ENCODE assay signal across 9 cellular contexts in the genomic region with DNA sequence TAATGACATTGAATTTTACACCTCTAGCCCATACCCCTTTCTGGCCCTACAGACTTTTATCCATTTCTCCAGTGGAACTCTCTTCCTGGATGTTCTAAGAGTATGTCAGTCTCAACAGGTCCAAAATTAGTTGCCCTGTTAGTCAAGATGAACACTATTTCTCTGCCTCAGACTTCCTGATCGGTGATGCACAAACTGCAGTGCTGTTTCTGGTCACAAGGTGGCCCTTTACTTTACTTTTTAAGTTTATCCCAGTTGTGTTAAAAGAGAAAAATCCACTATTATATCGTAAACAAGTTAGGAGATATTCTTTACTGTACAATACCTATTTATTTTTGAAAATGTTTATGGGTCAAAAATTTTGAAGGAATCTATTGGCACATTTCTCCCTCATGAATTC. TPM values are rescaled to one million over a fixed set of nuclear protein-coding genes. Genes with fewer than 3 reads are reported as not detected.
DNase-seq lines count a peak whose midpoint lies in the region; ATAC-seq, FAIRE-seq and TF ChIP-seq lines count a peak whose summit lies in the region.
"Had no signal": no experiment of that assay in that cellular context is flagged by ENCODE, and none has a peak within 500 bp of the region (broad histone marks: within the 10 kb centered on the region; RNA-seq: fewer than 3 reads in every experiment).

No MANE protein-coding gene starts in this region.

- no peak overlapping the region for H4K91ac ChIP-seq in IMR-90 (ENCODE audit: insufficient read depth, low read depth, low read length)

- peak; percentile 69 for TF ChIP-seq RAD21 in IMR-90 (IDR thresholded peaks at IDR 0.05; ENCODE audit: low read length)
- TF ChIP-seq RAD21 in neural cell (conservative IDR thresholded peaks at IDR 0.05): peak; percentile 67

- no peak overlapping the region for H3K9ac ChIP-seq in IMR-90 (ENCODE audit: low read depth, low read length)
- no peak overlapping the region for H3K9ac ChIP-seq in neural cell (ENCODE audit: low read length)

- H3K18ac ChIP-seq in IMR-90 (ENCODE audit: low read depth, low read length): no peak overlapping the region

- in situ Hi-C loops in IMR-90 (cut with MboI; ENCODE audit: low sequenced_read_pairs): no loop called here

- no TSS peak for BruUV-seq in IMR-90 (replicated peaks; lab: Mats Ljungman, UMichigan)

- no peaks in the 10 kb centered on the region for H3F3A ChIP-seq in neural cell (ENCODE audit: insufficient read depth, low read length, poor library complexity, severe bottlenecking)

- H3K4me1 ChIP-seq in IMR-90 (ENCODE audit: control insufficient read depth, insufficient read depth, low read length): peaks cover 2% of the 10 kb centered on the region; the same call in 1 of the 2 replicates

- H2BK120ac ChIP-seq in IMR-90 (ENCODE audit: low read depth, low read length): no peak overlapping the region

- H2BK20ac ChIP-seq in IMR-90 (ENCODE audit: low read depth, low read length): no peak overlapping the region

- H3K79me1 ChIP-seq in IMR-90 (ENCODE audit: low read depth in 1 of 2, low read length in 2 of 2): no peaks in the 10 kb centered on the region

- no peak overlapping the region for H2AK9ac ChIP-seq in IMR-90 (replicated peaks; ENCODE audit: low read depth, low read length, poor library complexity)

- H3K9me3 ChIP-seq in IMR-90 (ENCODE audit: control insufficient read depth, insufficient read depth, low read length): no peaks in the 10 kb centered on the region
- no peaks in the 10 kb centered on the region for H3K9me3 ChIP-seq in neural cell (ENCODE audit: low read length)

- H2AFZ ChIP-seq in IMR-90 (replicated peaks; ENCODE audit: low read length, poor library complexity) (no peak overlapping the region), neural cell (ENCODE audit: low read depth, low read length) (no peak overlapping the region)

- H2BK15ac ChIP-seq in IMR-90 (ENCODE audit: low read depth, low read length): no peak overlapping the region

- no peaks in the 10 kb centered on the region for H3K36me3 Mint-ChIP-seq in effector memory CD8-positive, alpha-beta T cell (ENCODE audit: insufficient read depth)

- H3K56ac ChIP-seq in IMR-90 (ENCODE audit: extremely low read depth, insufficient read depth, low read length): no peak overlapping the region

- peaks cover 6 to 7% of the 10 kb centered on the region in 2 donors for H3K27me3 Mint-ChIP-seq in effector memory CD8-positive, alpha-beta T cell

- no peaks in the 10 kb centered on the region for H3K9me1 ChIP-seq in IMR-90 (ENCODE audit: insufficient read depth, low read length)

- no peak overlapping the region for H4K5ac ChIP-seq in IMR-90 (ENCODE audit: low read depth, low read length)

- H3K4me3 Mint-ChIP-seq in effector memory CD8-positive, alpha-beta T cell: no peak overlapping the region

- intact Hi-C loops in IMR-90 (cut with micrococcal nuclease): loop anchor here (1.0 to 5.0 kb wide), 2 partner anchors 121 to 131 kb away; no protein-coding TSS in a partner anchor

- ATAC-seq in IMR-90 (ENCODE audit: low read depth) (peak; percentile 83), HG03045 (IDR thresholded peaks at IDR 0.05; ENCODE audit: unreplicated experiment) (no peak), GM21723 (IDR thresholded peaks at IDR 0.05; ENCODE audit: unreplicated experiment) (no peak)
- peak; percentile 37 for ATAC-seq in effector memory CD8-positive, alpha-beta T cell (replicated peaks)

- H2BK5ac ChIP-seq in IMR-90 (ENCODE audit: low read depth, low read length, poor library complexity, severe bottlenecking): no peak overlapping the region

- H2AK5ac ChIP-seq in IMR-90 (ENCODE audit: low read depth, low read length): no peak overlapping the region

- H4K20me1 ChIP-seq in IMR-90 (ENCODE audit: insufficient read depth, low read length) (no peaks in the 10 kb centered on the region), neural cell (ENCODE audit: insufficient read depth) (no peaks in the 10 kb centered on the region)

- no peaks in the 10 kb centered on the region for H3K9me2 ChIP-seq in neural cell (ENCODE audit: insufficient read depth, low read length)

- H3K79me2 ChIP-seq in neural cell (replicated peaks; ENCODE audit: insufficient read depth, low read length): no peaks in the 10 kb centered on the region

- H3K4me1 Mint-ChIP-seq in effector memory CD8-positive, alpha-beta T cell (ENCODE audit: low read depth in 2 of 2): no peaks in the 10 kb centered on the region

- H3K4me3 ChIP-seq in GM12864 (ENCODE audit: low read depth, low read length) (no peak overlapping the region), IMR-90 (ENCODE audit: insufficient read depth, low read depth, low read length) (no peak overlapping the region), neural cell (ENCODE audit: low read length) (no peak overlapping the region)
- H3K4me3 ChIP-seq: lung had no signal

- no peaks in the 10 kb centered on the region for H3K36me3 ChIP-seq in IMR-90 (ENCODE audit: control insufficient read depth, insufficient read depth, low read length)
- no peaks in the 10 kb centered on the region for H3K36me3 ChIP-seq in neural cell (ENCODE audit: insufficient read depth, low read length)

- no peak overlapping the region for H3K4ac ChIP-seq in IMR-90 (ENCODE audit: low read depth, low read length)

- TF ChIP-seq EP300 in neural cell (conservative IDR thresholded peaks at IDR 0.05; ENCODE audit: poor library complexity, severe bottlenecking): no peak

- no peaks in the 10 kb centered on the region for H3K9me3 Mint-ChIP-seq in effector memory CD8-positive, alpha-beta T cell

- no peak overlapping the region for H3K14ac ChIP-seq in IMR-90 (replicated peaks; ENCODE audit: low read depth, low read length)

- no peak for TF ChIP-seq POLR2A in IMR-90 (IDR thresholded peaks at IDR 0.05; ENCODE audit: low read depth, low read length)

- H3K4me2 ChIP-seq in IMR-90 (ENCODE audit: low read depth, low read length): no peak overlapping the region
- no peak overlapping the region for H3K4me2 ChIP-seq in neural cell (ENCODE audit: low read length)

- no CpG with 5 or more reads among the region's 2 CpGs for WGBS in IMR-90 (ENCODE audit: extremely low coverage in 2 of 2, insufficient read length in 1 of 2), 2 experiments

- no peak overlapping the region for H3K23ac ChIP-seq in IMR-90 (ENCODE audit: low read depth, low read length)

- H3K27me3 ChIP-seq in IMR-90 (ENCODE audit: control insufficient read depth, insufficient read depth, low read length): peaks cover 15% of the 10 kb centered on the region
- no peaks in the 10 kb centered on the region for H3K27me3 ChIP-seq in neural cell (ENCODE audit: insufficient read depth, low read depth, low read length)

- POLR2A ChIA-PET in IMR-90 (lab: Charles Lee; ENCODE audit: unreplicated experiment): no interaction called here

- H3K27ac Mint-ChIP-seq in effector memory CD8-positive, alpha-beta T cell: no peak overlapping the region

- TF ChIP-seq CTCF in AG09319 (IDR thresholded peaks at IDR 0.05; ENCODE audit: low read depth, low read length) (peak; percentile 76), GM12864 (IDR thresholded peaks at IDR 0.05; ENCODE audit: low read depth, low read length, missing control alignments) (peak; percentile 56), IMR-90 (conservative IDR thresholded peaks at IDR 0.05; ENCODE audit: low read depth, low read length) (peak; percentile 69), neural cell (IDR thresholded peaks at IDR 0.05; ENCODE audit: poor library complexity, severe bottlenecking) (peak; percentile 67)

- no peak overlapping the region for H3K27ac ChIP-seq in IMR-90 (ENCODE audit: insufficient read depth, low read length)
- H3K27ac ChIP-seq in neural cell (ENCODE audit: low read length): no peak overlapping the region

- FAIRE-seq in TTC549 (lab: Jason Lieb, UNC): peak; percentile 57

- DNase-seq in AG09319 (ENCODE audit: extremely low read depth, low read depth) (no peak), GM12864 (ENCODE audit: low read depth) (peak; percentile 3), IMR-90 (peak; percentile 55)
- DNase-seq in effector memory CD8-positive, alpha-beta T cell: peak; percentile 4 to 12 (median 6)

- CTCF ChIA-PET in IMR-90 (lab: Yijun Ruan, JAX): interaction anchor here (0.6 to 1.3 kb wide), 3 partner anchors 27 to 122 kb away, joined by 3 to 4 read pairs (median 3); no protein-coding TSS in a partner anchor

- H4K8ac ChIP-seq in IMR-90 (ENCODE audit: low read depth in 2 of 2, low read length in 2 of 2): no peak overlapping the region

- dilution Hi-C loops in IMR-90 (cut with HindIII; ENCODE audit: low sequenced_read_pairs, unreplicated experiment): no loop called here

TF ChIP-seq in IMR-90, 13 proteins besides CTCF, POLR2A, EP300 and RAD21 (continues in another document):
- TF ChIP-seq MAZ (IDR thresholded peaks at IDR 0.05; ENCODE audit: borderline replicate concordance, low read depth, low read length): no peak
- TF ChIP-seq SMC3 (IDR thresholded peaks at IDR 0.05; ENCODE audit: low read depth, low read length): peak; percentile 82
- TF ChIP-seq CEBPB (IDR thresholded peaks at IDR 0.05; ENCODE audit: low read depth, low read length): no peak

TF ChIP-seq in neural cell, 6 proteins besides CTCF, POLR2A, EP300 and RAD21 (continues in another document):
- TF ChIP-seq SMC3 (conservative IDR thresholded peaks at IDR 0.05; ENCODE audit: poor library complexity): peak; percentile 80

RNA-seq across cellular contexts. Expression of a gene that starts 13.1 kb away (rescaled TPM):
- total RNA-seq in IMR-90 (2012; rRNA removed): 6.5 and 16.1 TPM in 2 replicates
- polyA plus RNA-seq in IMR-90 (2012; rRNA removed) (12.1 and 15.4 TPM in 2 replicates), neural cell (193 and 203 TPM in 2 replicates)
- 2.1 and 2.2 TPM in 2 replicates for polyA plus RNA-seq in IMR-90 (2012; cell fraction: cytosol; rRNA removed)
- 0.55 and 4.6 TPM in 2 replicates for polyA plus RNA-seq in IMR-90 (2012; cell fraction: nucleus; rRNA removed; ENCODE audit: low replicate concordance)
- 74.3 and 75.7 TPM in 2 replicates for polyA minus RNA-seq in neural cell

RNA-seq across cellular contexts. Expression of a gene that starts 13.2 kb away (rescaled TPM):
- total RNA-seq in IMR-90 (2012; rRNA removed): 20.3 and 94.4 TPM in 2 replicates
- polyA plus RNA-seq in IMR-90 (2012; rRNA removed) (88.8 and 111 TPM in 2 replicates), neural cell (84.5 and 102 TPM in 2 replicates)
- polyA plus RNA-seq in IMR-90 (2012; cell fraction: cytosol; rRNA removed): 7.4 and 10.4 TPM in 2 replicates
- 13.1 and 58.1 TPM in 2 replicates for polyA plus RNA-seq in IMR-90 (2012; cell fraction: nucleus; rRNA removed; ENCODE audit: low replicate concordance)
- 39.4 and 52.0 TPM in 2 replicates for polyA minus RNA-seq in neural cell

RNA-seq across cellular contexts. Expression of a gene that starts 32.3 kb away (rescaled TPM):
- total RNA-seq in IMR-90 (2012; rRNA removed): 0.28 TPM in 1 of 2 replicates, not detected in the other
- 0.13 and 0.19 TPM in 2 replicates for polyA plus RNA-seq in IMR-90 (2012; rRNA removed)
- 0.08 and 0.20 TPM in 2 replicates for polyA plus RNA-seq in IMR-90 (2012; cell fraction: cytosol; rRNA removed)
- polyA plus RNA-seq in IMR-90 (2012; cell fraction: nucleus; rRNA removed; ENCODE audit: low replicate concordance): 0.31 TPM in 1 of 2 replicates, not detected in the other
- polyA plus RNA-seq in neural cell: 603 and 631 TPM in 2 replicates
- polyA minus RNA-seq in neural cell: 148 and 195 TPM in 2 replicates

RNA-seq across cellular contexts. Expression of a gene that starts 33.2 kb away (rescaled TPM):
- total RNA-seq in IMR-90 (2012; rRNA removed): 114 and 332 TPM in 2 replicates
- polyA plus RNA-seq in IMR-90 (2012; rRNA removed): 408 and 409 TPM in 2 replicates
- 256 and 272 TPM in 2 replicates for polyA plus RNA-seq in IMR-90 (2012; cell fraction: cytosol; rRNA removed)
- polyA plus RNA-seq in IMR-90 (2012; cell fraction: nucleus; rRNA removed; ENCODE audit: low replicate concordance): 51.3 and 191 TPM in 2 replicates
- 989 and 991 TPM in 2 replicates for polyA plus RNA-seq in neural cell
- 241 and 303 TPM in 2 replicates for polyA minus RNA-seq in neural cell

Comparison
In these comparisons a context has a peak if more than half of its experiments do, and no peak if none do; other contexts are left out.
1. ATAC-seq: peak in IMR-90 (single experiment) and effector memory CD8-positive, alpha-beta T cell (single experiment); none in HG03045 (single experiment) and GM21723 (single experiment).
2. RNA of a gene that starts 13.1 kb away (polyA plus RNA-seq): 193 to 203 TPM in neural cell; 0.55 to 15.4 TPM in IMR-90; every median in the first group is over 10 times any median in the second.
3. RNA of a gene that starts 32.3 kb away (polyA plus RNA-seq): 603 to 631 TPM in neural cell; 0.08 to 0.31 TPM in IMR-90; every median in the first group is over 100 times any median in the second.
4. Peak in every context shown above with its lines, with median percentiles within 50 percentile points of each other: CTCF ChIP-seq.